In the genomic region with DNA sequence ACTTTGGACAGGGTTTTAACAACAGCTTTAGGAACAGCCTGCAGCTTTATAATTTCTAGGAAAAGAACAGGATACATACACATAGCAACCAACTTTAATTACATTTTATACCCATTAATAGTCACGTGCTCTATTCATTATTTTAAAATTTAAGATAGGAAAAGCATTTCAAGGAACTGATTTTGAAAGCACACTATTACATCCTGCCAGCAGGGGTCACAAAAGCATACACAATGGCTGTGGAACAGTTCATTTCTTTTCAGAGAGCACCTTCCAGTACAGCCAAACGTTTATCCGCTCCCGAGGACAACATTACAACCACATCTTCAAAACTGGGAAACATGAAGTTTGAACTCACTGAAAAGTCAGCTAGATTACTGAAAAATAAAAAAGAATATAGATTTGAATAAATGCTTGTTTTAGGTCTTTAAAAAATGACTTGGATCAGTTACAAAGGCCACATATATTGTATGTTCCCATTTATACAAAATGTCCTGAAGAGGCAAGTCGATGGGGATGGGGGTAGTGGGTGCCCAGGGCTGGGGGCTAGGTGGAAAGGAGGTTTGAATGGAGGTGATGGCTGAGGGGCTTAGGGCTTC, we compare ENCODE assay signal across 8 cellular contexts.
DNase-seq lines count a peak whose midpoint lies in the region; ATAC-seq and TF ChIP-seq lines count a peak whose summit lies in the region.

No MANE protein-coding gene starts in this region.

- H3K27me3 Mint-ChIP-seq in T-helper 17 cell (peaks cover 68% of the 10 kb centered on the region), endodermal cell (ENCODE audit: insufficient read depth) (peaks cover 2% of the 10 kb centered on the region)

- TF ChIP-seq CTCF in endodermal cell (conservative IDR thresholded peaks at IDR 0.05) = peak; percentile 87

- H3K9ac ChIP-seq in endodermal cell (ENCODE audit: extremely low read depth, low read length, poor library complexity, severe bottlenecking) = no peak overlapping the region

- no peaks in the 10 kb centered on the region for H3K36me3 ChIP-seq in endodermal cell (ENCODE audit: control insufficient read depth, insufficient read depth, low read length)

- DNase-seq in NCI-H2081 (lab: John Stamatoyannopoulos, UW) (peak; percentile 45 to 51), NCI-H2081 treated with DMSO at 0.1 percent for 48 hours (lab: John Stamatoyannopoulos, UW) (no peak), M059J (ENCODE audit: low read depth) (peak; percentile 61), T-helper 17 cell (peak in 1 of 3 donors; percentile 8), endodermal cell (peak; percentile 73), mucosa of gallbladder (ENCODE audit: low spot score) (peak; percentile 45), HuH-7 (ENCODE audit: low spot score) (no peak)

- H3K36me3 Mint-ChIP-seq in T-helper 17 cell (ENCODE audit: low read depth) = peaks cover 3% of the 10 kb centered on the region
- H3K36me3 Mint-ChIP-seq in endodermal cell (ENCODE audit: low read depth) = no peaks in the 10 kb centered on the region

- no peaks in the 10 kb centered on the region for H3K9me3 Mint-ChIP-seq in endodermal cell

- peak; percentile 40 for ATAC-seq in T-helper 17 cell
- ATAC-seq in GM19463 (IDR thresholded peaks at IDR 0.05; ENCODE audit: unreplicated experiment) = no peak

- no peaks in the 10 kb centered on the region for H3K27me3 ChIP-seq in endodermal cell (ENCODE audit: control insufficient read depth, insufficient read depth, low read length, poor library complexity, severe bottlenecking)

- H3K27ac ChIP-seq in endodermal cell (ENCODE audit: low read depth, low read length) = no peak overlapping the region

- H3K9me3 ChIP-seq in T-helper 17 cell (ENCODE audit: control insufficient read depth, low read length, poor library complexity, severe bottlenecking) (no peaks in the 10 kb centered on the region), endodermal cell (ENCODE audit: control insufficient read depth, low read length) (no peaks in the 10 kb centered on the region)

- peaks cover 2% of the 10 kb centered on the region for H3K4me1 Mint-ChIP-seq in T-helper 17 cell
- no peaks in the 10 kb centered on the region for H3K4me1 Mint-ChIP-seq in endodermal cell

- H3K4me3 Mint-ChIP-seq in T-helper 17 cell (no peak overlapping the region), endodermal cell (no peak overlapping the region)

- no peak overlapping the region for H3K4me3 ChIP-seq in endodermal cell (ENCODE audit: low read length)

- no peak overlapping the region for H3K27ac Mint-ChIP-seq in T-helper 17 cell
- no peak overlapping the region for H3K27ac Mint-ChIP-seq in endodermal cell

- 40 to 49% methylated on average over 4 to 5 of the region's 5 CpGs for WGBS in endodermal cell (ENCODE audit: insufficient coverage in 1 of 2, insufficient read length in 1 of 2), 2 experiments

- no peaks in the 10 kb centered on the region for H3K4me1 ChIP-seq in endodermal cell (ENCODE audit: control insufficient read depth, insufficient read depth, low read length)

Comparison
In these comparisons a context has a peak if more than half of its experiments do, and no peak if none do; other contexts are left out.
1. DNase-seq: peak in NCI-H2081 (2 of 2), M059J (single experiment), endodermal cell (single experiment) and mucosa of gallbladder (single experiment); none in NCI-H2081 treated with DMSO at 0.1 percent for 48 hours (single experiment) and HuH-7 (single experiment).